Comparison of ENCODE assay signal across 20 cellular contexts in genomic region chr7:137886706-137887105, GRCh38. TPM values are rescaled to one million over a fixed set of nuclear protein-coding genes. Genes with fewer than 3 reads are reported as not detected.
DNase-seq lines count a peak whose midpoint lies in the region; ATAC-seq and TF ChIP-seq lines count a peak whose summit lies in the region.
"Had no signal": no experiment of that assay in that cellular context is flagged by ENCODE, and none has a peak within 500 bp of the region (broad histone marks: within the 10 kb centered on the region; RNA-seq: fewer than 3 reads in every experiment).

No MANE protein-coding gene starts in this region.

- H3K9me3 ChIP-seq in ascending aorta (peaks cover 0 to 4% of the 10 kb centered on the region in 2 donors), gastroesophageal sphincter (peaks cover 0 to 6% (median 0%) of the 10 kb centered on the region in 3 donors), MM.1S (replicated peaks; ENCODE audit: insufficient read depth, low read length) (no peaks in the 10 kb centered on the region)
- H3K9me3 ChIP-seq: psoas muscle had no signal

- H3K4me3 ChIP-seq in ascending aorta (no peak overlapping the region), gastroesophageal sphincter (no peak overlapping the region), MM.1S (ENCODE audit: low read length) (no peak overlapping the region)
- H3K4me3 ChIP-seq: psoas muscle, tibial artery had no signal

- H3K27me3 Mint-ChIP-seq in activated CD4-positive, alpha-beta T cell treated with anti-CD3 and anti-CD28 coated beads, Interleukin-2, amount 10 ng/mL, durations not matched to agents 24 days and 14 days = no peaks in the 10 kb centered on the region
- no peaks in the 10 kb centered on the region for H3K27me3 Mint-ChIP-seq in stimulated activated naive CD8-positive, alpha-beta T cell treated with anti-CD3 and anti-CD28 coated beads, Interleukin-15, amount 100 ng/mL, for 72 hours
- H3K27me3 Mint-ChIP-seq: activated naive CD4-positive, alpha-beta T cell treated with anti-CD3 and anti-CD28 coated beads, Interleukin-2, amount 10 ng/mL, durations not matched to agents 7 days and 5 days had no signal

- no peaks in the 10 kb centered on the region for H3K9me2 ChIP-seq in MM.1S (replicated peaks; ENCODE audit: insufficient read depth, low read length)

- peaks cover 23% of the 10 kb centered on the region for H3K4me1 Mint-ChIP-seq in activated CD4-positive, alpha-beta T cell treated with anti-CD3 and anti-CD28 coated beads, Interleukin-2, amount 10 ng/mL, durations not matched to agents 24 days and 14 days
- peaks cover 38% of the 10 kb centered on the region for H3K4me1 Mint-ChIP-seq in stimulated activated naive CD8-positive, alpha-beta T cell treated with anti-CD3 and anti-CD28 coated beads, Interleukin-15, amount 100 ng/mL, for 72 hours

- H3K9me3 Mint-ChIP-seq in activated CD4-positive, alpha-beta T cell treated with anti-CD3 and anti-CD28 coated beads, Interleukin-2, amount 10 ng/mL, durations not matched to agents 24 days and 14 days = no peaks in the 10 kb centered on the region
- H3K9me3 Mint-ChIP-seq in stimulated activated naive CD8-positive, alpha-beta T cell treated with anti-CD3 and anti-CD28 coated beads, Interleukin-15, amount 100 ng/mL, for 72 hours = no peaks in the 10 kb centered on the region
- H3K9me3 Mint-ChIP-seq: activated naive CD4-positive, alpha-beta T cell treated with anti-CD3 and anti-CD28 coated beads, Interleukin-2, amount 10 ng/mL, durations not matched to agents 7 days and 5 days; natural killer cell had no signal

- H3K4me1 ChIP-seq in ascending aorta = peaks cover 8 to 35% of the 10 kb centered on the region in 2 donors
- peaks cover 0 to 31% (median 6%) of the 10 kb centered on the region in 3 donors for H3K4me1 ChIP-seq in gastroesophageal sphincter
- no peaks in the 10 kb centered on the region for H3K4me1 ChIP-seq in MM.1S (ENCODE audit: low read length)

- TF ChIP-seq CTCF in ascending aorta (IDR thresholded peaks at IDR 0.05) (no peak), gastroesophageal sphincter (IDR thresholded peaks at IDR 0.05) (no peak), MM.1S (IDR thresholded peaks at IDR 0.05; ENCODE audit: low read length) (no peak)

- WGBS in gastroesophageal sphincter (ENCODE audit: low coverage in 1 of 2), 2 donors = 24 to 29% methylated on average over 3 of the region's 3 CpGs

- H3K4me2 ChIP-seq in MM.1S (ENCODE audit: low read depth, low read length) = no peak overlapping the region

- TF ChIP-seq POLR2A in gastroesophageal sphincter (IDR thresholded peaks at IDR 0.05) = no peak

- no peak for DNase-seq in activated CD4-positive, alpha-beta T cell treated with anti-CD3 and anti-CD28 coated beads, Interleukin-2, amount 10 ng/mL, durations not matched to agents 24 days and 14 days
- DNase-seq in activated CD4-positive, alpha-beta T cell treated with anti-CD3 and anti-CD28 coated beads, Interleukin-2, amount 50 U/mL, for 1 hour = no peak
- DNase-seq in ascending aorta (ENCODE audit: low spot score in 2 of 2) (no peak), MM.1S (no peak), NCI-H1417 (lab: John Stamatoyannopoulos, UW) (no peak)
- DNase-seq in stimulated activated naive CD8-positive, alpha-beta T cell treated with anti-CD3 and anti-CD28 coated beads, Interleukin-15, amount 100 ng/mL, for 72 hours = no peak
- DNase-seq: 8988T; activated CD4-positive, alpha-beta T cell treated with anti-CD3 and anti-CD28 coated beads, Interleukin-2, amount 50 U/mL, for 4 hours; activated naive CD4-positive, alpha-beta T cell treated with anti-CD3 and anti-CD28 coated beads, Interleukin-2, amount 10 ng/mL, durations not matched to agents 7 days and 5 days; DMS79 treated with DMSO at 0.1 percent for 48 hours; islet precursor cell; KBM-7; natural killer cell; NCI-H2107; psoas muscle; tibial artery had no signal

- no peak overlapping the region for H3K4me3 Mint-ChIP-seq in activated CD4-positive, alpha-beta T cell treated with anti-CD3 and anti-CD28 coated beads, Interleukin-2, amount 10 ng/mL, durations not matched to agents 24 days and 14 days
- H3K4me3 Mint-ChIP-seq in stimulated activated naive CD8-positive, alpha-beta T cell treated with anti-CD3 and anti-CD28 coated beads, Interleukin-15, amount 100 ng/mL, for 72 hours = no peak overlapping the region
- H3K4me3 Mint-ChIP-seq: activated naive CD4-positive, alpha-beta T cell treated with anti-CD3 and anti-CD28 coated beads, Interleukin-2, amount 10 ng/mL, durations not matched to agents 7 days and 5 days; natural killer cell had no signal

- peak overlapping the region; percentile 42 to 72 for H3K27ac ChIP-seq in ascending aorta
- H3K27ac ChIP-seq in gastroesophageal sphincter = peak overlapping the region in 3 of 4 donors; percentile 27 to 71 (median 57)
- H3K27ac ChIP-seq in MM.1S (ENCODE audit: low read length) = no peak overlapping the region
- H3K27ac ChIP-seq: HL-60, psoas muscle, RWPE1 had no signal

- intact Hi-C loops in activated CD4-positive, alpha-beta T cell treated with anti-CD3 and anti-CD28 coated beads, Interleukin-2, amount 10 ng/mL, durations not matched to agents 24 days and 14 days (cut with micrococcal nuclease) = no loop called here
- intact Hi-C loops in ascending aorta (cut with DNase I) = no loop called here

- no peaks in the 10 kb centered on the region for H3F3A ChIP-seq in MM.1S (ENCODE audit: insufficient read depth, low read length)

- H3K9ac ChIP-seq in MM.1S (ENCODE audit: low read length) = no peak overlapping the region

- H3K36me3 Mint-ChIP-seq in activated CD4-positive, alpha-beta T cell treated with anti-CD3 and anti-CD28 coated beads, Interleukin-2, amount 10 ng/mL, durations not matched to agents 24 days and 14 days (ENCODE audit: low read depth) = peaks cover 38% of the 10 kb centered on the region
- H3K36me3 Mint-ChIP-seq: natural killer cell had no signal

- H3K36me3 ChIP-seq in ascending aorta (peaks cover 36 to 52% of the 10 kb centered on the region in 2 donors), gastroesophageal sphincter (peaks cover 0 to 69% of the 10 kb centered on the region in 2 donors), MM.1S (replicated peaks; ENCODE audit: insufficient read depth, low read length) (peaks cover 14% of the 10 kb centered on the region; the same call in 1 of the 2 replicates)

- H3K27me3 ChIP-seq in ascending aorta (no peaks in the 10 kb centered on the region), gastroesophageal sphincter (no peaks in the 10 kb centered on the region), MM.1S (replicated peaks; ENCODE audit: insufficient read depth, low read length) (no peaks in the 10 kb centered on the region)
- H3K27me3 ChIP-seq: tibial artery had no signal

- H2AFZ ChIP-seq in MM.1S (ENCODE audit: low read length) = no peak overlapping the region

- ATAC-seq in gastroesophageal sphincter (peak; percentile 39), GM21723 (IDR thresholded peaks at IDR 0.05; ENCODE audit: unreplicated experiment) (no peak)
- no peak for ATAC-seq in stimulated activated naive CD8-positive, alpha-beta T cell treated with anti-CD3 and anti-CD28 coated beads, Interleukin-15, amount 100 ng/mL, for 72 hours
- ATAC-seq: natural killer cell, psoas muscle had no signal

- H3K27ac Mint-ChIP-seq in activated CD4-positive, alpha-beta T cell treated with anti-CD3 and anti-CD28 coated beads, Interleukin-2, amount 10 ng/mL, durations not matched to agents 24 days and 14 days = peak overlapping the region; percentile 57
- peak overlapping the region; percentile 48 to 88 for H3K27ac Mint-ChIP-seq in stimulated activated naive CD8-positive, alpha-beta T cell treated with anti-CD3 and anti-CD28 coated beads, Interleukin-15, amount 100 ng/mL, for 72 hours
- H3K27ac Mint-ChIP-seq: activated naive CD4-positive, alpha-beta T cell treated with anti-CD3 and anti-CD28 coated beads, Interleukin-2, amount 10 ng/mL, durations not matched to agents 7 days and 5 days; natural killer cell had no signal

- TF ChIP-seq EP300 in gastroesophageal sphincter (IDR thresholded peaks at IDR 0.05) = no peak

- 0 out of 2 replicates have a peak, but pooled peaks cover 5% of the 10 kb centered on the region for H3K79me2 ChIP-seq in MM.1S (ENCODE audit: low read length)

- no peaks in the 10 kb centered on the region for H4K20me1 ChIP-seq in MM.1S (ENCODE audit: insufficient read depth, low read length)

RNA-seq across cellular contexts. Expression of gene DGKI, which starts 39.9 kb away (rescaled TPM):
- 16.2 and 21.4 TPM in 2 replicates for total RNA-seq in activated CD4-positive, alpha-beta T cell treated with anti-CD3 and anti-CD28 coated beads, Interleukin-2, amount 10 ng/mL, durations not matched to agents 24 days and 14 days
- total RNA-seq in ascending aorta (13.4 TPM), gastroesophageal sphincter (1 to 10 TPM in 3 of 4 donors, under 1 TPM in 1; 0.27 to 4.8 (median 3.2) TPM)
